Comparison of ENCODE assay signal across 8 cellular contexts in the genomic region with DNA sequence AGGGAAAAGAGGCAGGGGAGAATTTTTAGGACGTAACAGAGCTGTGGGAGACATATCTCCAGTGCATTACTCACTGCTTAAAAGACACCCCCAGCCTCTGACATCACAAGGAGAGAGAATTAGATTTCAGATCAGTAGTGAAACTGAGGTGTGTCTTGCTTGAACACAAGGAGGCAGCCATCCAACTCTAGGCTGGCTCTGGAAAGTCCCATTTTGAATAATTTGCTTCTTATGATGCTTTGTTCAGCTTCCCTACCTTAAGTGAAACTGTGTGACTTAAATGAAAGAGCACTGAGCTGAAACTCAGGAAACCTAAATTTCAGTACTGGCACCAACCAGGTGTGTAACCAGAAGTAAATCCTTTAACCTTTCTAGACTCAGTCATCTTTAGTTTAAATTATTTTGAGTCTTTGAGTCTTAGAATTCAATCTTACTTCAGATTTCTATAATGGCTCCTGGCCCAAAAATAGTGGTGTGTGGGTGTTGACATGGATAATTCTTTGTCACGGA.
DNase-seq lines count a peak whose midpoint lies in the region; ATAC-seq and TF ChIP-seq lines count a peak whose summit lies in the region.

No MANE protein-coding gene starts in this region.

- ATAC-seq in GM18907 (IDR thresholded peaks at IDR 0.05; ENCODE audit: unreplicated experiment) (peak; percentile 87), HG02943 (IDR thresholded peaks at IDR 0.05; ENCODE audit: low read depth, unreplicated experiment) (peak; percentile 79)

- no peaks in the 10 kb centered on the region for H4K20me1 ChIP-seq in smooth muscle cell (ENCODE audit: low read depth)

- no peaks in the 10 kb centered on the region for H3K79me2 ChIP-seq in smooth muscle cell (ENCODE audit: low read depth)

- H3K27ac ChIP-seq in coronary artery (peak overlapping the region; percentile 62 to 65), smooth muscle cell (ENCODE audit: low read depth) (peak overlapping the region; percentile 33)

- TF ChIP-seq CTCF in coronary artery (IDR thresholded peaks at IDR 0.05) (no peak), smooth muscle cell (IDR thresholded peaks at IDR 0.05; ENCODE audit: borderline replicate concordance, insufficient read depth, poor library complexity, severe bottlenecking) (no peak)

- 34% methylated on average over 2 of the region's 2 CpGs for WGBS in smooth muscle cell (ENCODE audit: low lambda C conversion rate)

- DNase-seq in T-helper 22 cell (ENCODE audit: low read depth) = peak; percentile 56
- DNase-seq in coronary artery (ENCODE audit: low spot score) = no peak
- no peak for DNase-seq in smooth muscle cell (lab: John Stamatoyannopoulos, UW; ENCODE audit: unreplicated experiment)
- no peak for DNase-seq in globus pallidus (ENCODE audit: low spot score)
- no peak for DNase-seq in pons (ENCODE audit: low spot score)
- no peak for DNase-seq in Kasumi-1 (lab: John Stamatoyannopoulos, UW)

- no peaks in the 10 kb centered on the region for H3K27me3 ChIP-seq in smooth muscle cell (ENCODE audit: low read depth)

- H3K4me2 ChIP-seq in smooth muscle cell = peak overlapping the region; percentile 53

- no peaks in the 10 kb centered on the region for H3K36me3 ChIP-seq in smooth muscle cell (ENCODE audit: low read depth)

- no peaks in the 10 kb centered on the region for H3F3A ChIP-seq in smooth muscle cell (ENCODE audit: low read depth)

- H3K4me3 ChIP-seq in coronary artery (no peak overlapping the region), smooth muscle cell (no peak overlapping the region)

- H3K9ac ChIP-seq in smooth muscle cell (ENCODE audit: low read depth) = no peak overlapping the region

- no peaks in the 10 kb centered on the region for H3K9me3 ChIP-seq in smooth muscle cell (replicated peaks; ENCODE audit: low read depth)

- peak overlapping the region; percentile 40 for H2AFZ ChIP-seq in smooth muscle cell (ENCODE audit: low read depth)

- H3K4me1 ChIP-seq in smooth muscle cell (ENCODE audit: low read depth) = peaks cover 5% of the 10 kb centered on the region
